Comparison of ENCODE assay signal across 2 cellular contexts in the genomic region with DNA sequence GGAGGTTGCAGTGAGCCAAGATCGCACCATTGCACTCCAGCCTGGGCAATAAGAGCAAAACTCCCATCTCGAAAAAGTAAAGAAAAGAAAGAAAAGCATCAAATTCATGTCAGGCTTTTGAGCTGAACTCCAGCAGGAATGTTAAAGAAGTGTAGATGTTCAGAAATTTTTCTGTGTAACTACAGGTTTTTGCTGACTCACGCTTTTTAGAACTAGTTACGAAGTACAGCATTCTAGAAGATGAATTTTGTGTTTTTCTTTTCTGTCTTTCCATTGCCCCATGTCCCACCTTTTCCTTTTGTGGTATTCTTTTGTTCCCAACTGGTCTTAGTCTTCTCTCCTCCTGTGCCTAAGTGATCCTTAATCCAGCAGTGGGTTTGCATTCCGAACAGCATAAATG.
TF ChIP-seq lines count a peak whose summit lies in the region.

No MANE protein-coding gene starts in this region.

TF ChIP-seq in GM23338, 12 proteins besides CTCF, POLR2A, EP300 and RAD21:
- TF ChIP-seq POLR2AphosphoS5 (IDR thresholded peaks at IDR 0.05; ENCODE audit: low read depth) (no peak), CREB1 (CRISPR knock-in tag; IDR thresholded peaks at IDR 0.05; ENCODE audit: low read depth) (no peak), ZNF462 (CRISPR knock-in tag; IDR thresholded peaks at IDR 0.05) (no peak), ETS1 (IDR thresholded peaks at IDR 0.05) (no peak), EZH2phosphoT487 (IDR thresholded peaks at IDR 0.05; ENCODE audit: unreplicated experiment) (no peak), JUNB (IDR thresholded peaks at IDR 0.05; ENCODE audit: unreplicated experiment) (no peak), NANOG (IDR thresholded peaks at IDR 0.05; ENCODE audit: borderline replicate concordance) (no peak), ZNF331 (CRISPR knock-in tag; IDR thresholded peaks at IDR 0.05; ENCODE audit: low read depth) (no peak)
- TF ChIP-seq, protein P1, sequence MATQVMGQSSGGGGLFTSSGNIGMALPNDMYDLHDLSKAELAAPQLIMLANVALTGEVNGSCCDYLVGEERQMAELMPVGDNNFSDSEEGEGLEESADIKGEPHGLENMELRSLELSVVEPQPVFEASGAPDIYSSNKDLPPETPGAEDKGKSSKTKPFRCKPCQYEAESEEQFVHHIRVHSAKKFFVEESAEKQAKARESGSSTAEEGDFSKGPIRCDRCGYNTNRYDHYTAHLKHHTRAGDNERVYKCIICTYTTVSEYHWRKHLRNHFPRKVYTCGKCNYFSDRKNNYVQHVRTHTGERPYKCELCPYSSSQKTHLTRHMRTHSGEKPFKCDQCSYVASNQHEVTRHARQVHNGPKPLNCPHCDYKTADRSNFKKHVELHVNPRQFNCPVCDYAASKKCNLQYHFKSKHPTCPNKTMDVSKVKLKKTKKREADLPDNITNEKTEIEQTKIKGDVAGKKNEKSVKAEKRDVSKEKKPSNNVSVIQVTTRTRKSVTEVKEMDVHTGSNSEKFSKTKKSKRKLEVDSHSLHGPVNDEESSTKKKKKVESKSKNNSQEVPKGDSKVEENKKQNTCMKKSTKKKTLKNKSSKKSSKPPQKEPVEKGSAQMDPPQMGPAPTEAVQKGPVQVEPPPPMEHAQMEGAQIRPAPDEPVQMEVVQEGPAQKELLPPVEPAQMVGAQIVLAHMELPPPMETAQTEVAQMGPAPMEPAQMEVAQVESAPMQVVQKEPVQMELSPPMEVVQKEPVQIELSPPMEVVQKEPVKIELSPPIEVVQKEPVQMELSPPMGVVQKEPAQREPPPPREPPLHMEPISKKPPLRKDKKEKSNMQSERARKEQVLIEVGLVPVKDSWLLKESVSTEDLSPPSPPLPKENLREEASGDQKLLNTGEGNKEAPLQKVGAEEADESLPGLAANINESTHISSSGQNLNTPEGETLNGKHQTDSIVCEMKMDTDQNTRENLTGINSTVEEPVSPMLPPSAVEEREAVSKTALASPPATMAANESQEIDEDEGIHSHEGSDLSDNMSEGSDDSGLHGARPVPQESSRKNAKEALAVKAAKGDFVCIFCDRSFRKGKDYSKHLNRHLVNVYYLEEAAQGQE (IDR thresholded peaks at IDR 0.05; ENCODE audit: unreplicated experiment) = no peak

TF ChIP-seq in H1, 55 proteins besides CTCF, POLR2A, EP300 and RAD21:
- TF ChIP-seq CHD1 (IDR thresholded peaks at IDR 0.05; ENCODE audit: low read depth, low read length) (no peak), POU5F1 (IDR thresholded peaks at IDR 0.05; ENCODE audit: low read depth, low read length) (no peak), BCL11A (IDR thresholded peaks at IDR 0.05; ENCODE audit: low read depth in 2 of 2, low read length in 2 of 2) (no peak), KDM4A (IDR thresholded peaks at IDR 0.05; ENCODE audit: low read depth, low read length, severe bottlenecking) (no peak), MAFK (IDR thresholded peaks at IDR 0.05; ENCODE audit: low read depth, low read length) (peak; percentile 5; the same call in 1 of the 2 replicates)
TF ChIP-seq in H1: peak in this region for 1.
